4 cellular contexts compared by ENCODE assay signal in genomic region chr4:114590360-114590759, GRCh38. TPM values are rescaled to one million over a fixed set of nuclear protein-coding genes. Genes with fewer than 3 reads are reported as not detected.
"Had no signal": no experiment of that assay in that cellular context is flagged by ENCODE, and none has a peak within 500 bp of the region (broad histone marks: within the 10 kb centered on the region; RNA-seq: fewer than 3 reads in every experiment).

No MANE protein-coding gene starts in this region.

RNA-seq across cellular contexts. Expression of gene UGT8, which starts 8.2 kb away (rescaled TPM):
- total RNA-seq: left ventricle myocardium inferior, liver, lung microvascular endothelial cell, myocyte had no signal
